Comparison of ENCODE assay signal across 14 cellular contexts in the genomic region with DNA sequence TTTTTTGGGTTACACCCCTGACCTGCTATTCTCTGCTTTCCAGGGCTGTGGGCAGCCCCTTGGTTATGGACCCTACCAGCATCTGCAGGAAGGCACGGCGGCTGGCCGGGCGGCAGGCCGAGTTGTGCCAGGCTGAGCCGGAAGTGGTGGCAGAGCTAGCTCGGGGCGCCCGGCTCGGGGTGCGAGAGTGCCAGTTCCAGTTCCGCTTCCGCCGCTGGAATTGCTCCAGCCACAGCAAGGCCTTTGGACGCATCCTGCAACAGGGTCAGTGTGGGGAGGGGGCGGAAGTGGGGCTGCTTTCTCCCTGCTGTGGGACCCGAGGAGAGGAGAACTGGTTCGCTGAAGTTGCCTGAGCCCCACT. TPM values are rescaled to one million over a fixed set of nuclear protein-coding genes. Genes with fewer than 3 reads are reported as not detected.
A peak's percentile ranks its signal among the peaks of the same experiment; 100 is the strongest.
DNase-seq lines count a peak whose midpoint lies in the region; ATAC-seq, FAIRE-seq and TF ChIP-seq lines count a peak whose summit lies in the region.
"Had no signal": no experiment of that assay in that cellular context is flagged by ENCODE, and none has a peak within 500 bp of the region (broad histone marks: within the 10 kb centered on the region; RNA-seq: fewer than 3 reads in every experiment).

No MANE protein-coding gene starts in this region.

- ATAC-seq in HepG2 (no peak), right lobe of liver (no peak)

- no peak for TF ChIP-seq RAD21 in HepG2 (CRISPR knock-in tag; IDR thresholded peaks at IDR 0.05)

- POLR2A ChIA-PET in HepG2 (lab: Yijun Ruan, JAX) = no interaction called here

- BruUV-seq in HepG2 (replicated peaks; lab: Mats Ljungman, UMichigan) = no TSS peak

- CTCF ChIA-PET in HepG2 (lab: Yijun Ruan, JAX; ENCODE audit: low intra/inter-chr PET ratio, low total read pairs) = no interaction called here

- no peak overlapping the region for H2AFZ ChIP-seq in HepG2 (ENCODE audit: low read length)

- H4K20me1 ChIP-seq in HepG2 (ENCODE audit: insufficient read depth, low read length) = no peaks in the 10 kb centered on the region

- H3K27ac ChIP-seq in HepG2 (ENCODE audit: extremely low read length, insufficient read depth, low read length) (no peak overlapping the region), right lobe of liver (no peak overlapping the region), iPS-18a (ENCODE audit: low read length) (no peak overlapping the region), urinary bladder (ENCODE audit: low read depth) (no peak overlapping the region)
- H3K27ac ChIP-seq: epithelial cell of prostate had no signal

- H3K4me3 ChIP-seq in HepG2 (replicated peaks in 1 of 3; ENCODE audit: insufficient read depth in 1 of 3, low read depth in 2 of 3, low read length in 3 of 3) (peak overlapping the region in 2 of 3 experiments; percentile 35 to 56; a peak in 4 of 6 replicates), right lobe of liver (no peak overlapping the region), iPS-18a (ENCODE audit: low read length) (peak overlapping the region; percentile 4), urinary bladder (ENCODE audit: low read depth, low read length) (peak overlapping the region; percentile 22)

- in situ Hi-C loops in HepG2 (cut with HindIII; ENCODE audit: extremely low pct_ligation_motif_present, low pct_unique_long_range_greater_than_20kb) = no loop called here

- WGBS in HepG2 (ENCODE audit: low lambda C conversion rate) = 9% methylated on average over 17 of the region's 18 CpGs
- WGBS in right lobe of liver (ENCODE audit: insufficient coverage, low coverage, low lambda C conversion rate, missing lambda C conversion rate) = 6% methylated on average over 13 of the region's 18 CpGs
- 21% methylated on average over 18 of the region's 18 CpGs for WGBS in urinary bladder

- no peak for TF ChIP-seq POLR2A in HepG2 (IDR thresholded peaks at IDR 0.05; ENCODE audit: insufficient read depth in 1 of 2, low read depth in 2 of 2, low read length in 2 of 2)
- TF ChIP-seq POLR2A in right lobe of liver (IDR thresholded peaks at IDR 0.05) = no peak

- no peak for FAIRE-seq in HepG2 (lab: Jason Lieb, UNC)
- FAIRE-seq: RCC 7860 had no signal

- H3K27me3 ChIP-seq in HepG2 (ENCODE audit: control insufficient read depth in 1 of 2, insufficient read depth in 2 of 2, low read length in 2 of 2) (peaks cover 11 to 95% of the 10 kb centered on the region in 2 experiments; a peak in 4 of 5 replicates), right lobe of liver (peaks cover 0 to 18% of the 10 kb centered on the region in 2 donors), iPS-18a (ENCODE audit: control insufficient read depth, insufficient read depth, low read length) (peaks cover 100% of the 10 kb centered on the region)
- H3K27me3 ChIP-seq: BE2C had no signal

- TF ChIP-seq EP300 in HepG2 (IDR thresholded peaks at IDR 0.05; ENCODE audit: low read depth in 2 of 2, low read length in 2 of 2) (no peak), HepG2 (CRISPR knock-in tag; IDR thresholded peaks at IDR 0.05; ENCODE audit: borderline replicate concordance) (no peak)

- H3K79me2 ChIP-seq in HepG2 (ENCODE audit: insufficient read depth, low read length) = no peaks in the 10 kb centered on the region

- no peak for DNase-seq in HepG2 (ENCODE audit: low spot score)
- no peak for DNase-seq in right lobe of liver
- DNase-seq in RPMI8226 = peak; percentile 84
- DNase-seq in NCI-H526 treated with DMSO at 0.1 percent for 48 hours (lab: John Stamatoyannopoulos, UW) = no peak
- DNase-seq in cerebellar cortex (ENCODE audit: low spot score) = no peak
- DNase-seq in hepatic stellate cell (ENCODE audit: low spot score) = no peak
- DNase-seq: activated CD4-positive, CD25-positive, alpha-beta regulatory T cell treated with anti-CD3 and anti-CD28 coated beads, Interleukin-2, amount 50 U/mL, for 72 hours; BE2C; NCI-H187; trophoblast cell had no signal

- intact Hi-C loops in HepG2 (cut with micrococcal nuclease; ENCODE audit: unreplicated experiment) (no loop called here), right lobe of liver (cut with DNase I) (no loop called here)

- no peaks in the 10 kb centered on the region for H3K9me3 ChIP-seq in HepG2 (ENCODE audit: low read length)
- no peaks in the 10 kb centered on the region for H3K9me3 ChIP-seq in right lobe of liver
- no peaks in the 10 kb centered on the region for H3K9me3 ChIP-seq in iPS-18a (ENCODE audit: control insufficient read depth, low read depth, low read length)
- H3K9me3 ChIP-seq: BE2C had no signal

- no peaks in the 10 kb centered on the region; the same call in 1 of the 2 replicates for H3K4me1 ChIP-seq in HepG2 (ENCODE audit: insufficient read depth, low read length)
- H3K4me1 ChIP-seq in right lobe of liver = peaks cover 0 to 7% (median 0%) of the 10 kb centered on the region in 4 donors
- H3K4me1 ChIP-seq in iPS-18a (ENCODE audit: control insufficient read depth, low read depth, low read length) = no peaks in the 10 kb centered on the region
- H3K4me1 ChIP-seq in urinary bladder (ENCODE audit: insufficient read depth) = no peaks in the 10 kb centered on the region

- H3K4me2 ChIP-seq in HepG2 (ENCODE audit: low read depth, low read length) = peak overlapping the region; percentile 57

- TF ChIP-seq CTCF in HepG2 (CRISPR knock-in tag; IDR thresholded peaks at IDR 0.05) (no peak), right lobe of liver (IDR thresholded peaks at IDR 0.05) (no peak)

- H3K9ac ChIP-seq in HepG2 (ENCODE audit: insufficient read depth, low read depth, low read length) = no peak overlapping the region
- H3K9ac ChIP-seq in iPS-18a (ENCODE audit: low read length) = no peak overlapping the region

- no peaks in the 10 kb centered on the region for H3K36me3 ChIP-seq in HepG2 (replicated peaks in 1 of 2; ENCODE audit: control insufficient read depth in 1 of 2, insufficient read depth in 2 of 2, low read length in 2 of 2)
- H3K36me3 ChIP-seq in right lobe of liver = no peaks in the 10 kb centered on the region
- H3K36me3 ChIP-seq in iPS-18a (ENCODE audit: control insufficient read depth, low read depth, low read length) = no peaks in the 10 kb centered on the region
- no peaks in the 10 kb centered on the region for H3K36me3 ChIP-seq in urinary bladder (ENCODE audit: insufficient read depth)
- H3K36me3 ChIP-seq: BE2C had no signal

RNA-seq across cellular contexts. Expression of a gene that starts 9.7 kb away (rescaled TPM):
- not detected in 2 replicates for total RNA-seq in HepG2 (2016; rRNA removed; fragmentation: Illumina TruSeq; extraction: Trizol)
- total RNA-seq in HepG2 (2016; cell fraction: cytosol; rRNA removed; fragmentation: Illumina TruSeq; extraction: Trizol; ENCODE audit: low read depth) = 0.20 TPM in 1 of 2 replicates, not detected in the other
- total RNA-seq in HepG2 (2016; cell fraction: insoluble cytoplasmic fraction; rRNA removed; fragmentation: Illumina TruSeq; extraction: Trizol) = not detected in 2 replicates
- total RNA-seq in HepG2 (2016; cell fraction: membrane; rRNA removed; fragmentation: Illumina TruSeq; extraction: Trizol) = not detected in 2 replicates
- total RNA-seq in HepG2 (2016; cell fraction: nucleus; rRNA removed; fragmentation: Illumina TruSeq; extraction: Trizol) = not detected in 2 replicates
- 0.03 TPM in 1 of 2 replicates, not detected in the other for polyA plus RNA-seq in HepG2 (2011; rRNA removed)
- 0.03 TPM in 2 replicates for polyA plus RNA-seq in HepG2 (2011; cell fraction: cytosol; rRNA removed)
- 0.12 TPM in 1 of 2 replicates, not detected in the other for polyA plus RNA-seq in HepG2 (2011; cell fraction: nucleus; rRNA removed)
- not detected in 2 replicates for polyA plus RNA-seq in HepG2 (2012)
- 0.07 TPM in 1 of 2 replicates, not detected in the other for polyA plus RNA-seq in HepG2 (2016; cell fraction: cytosol; fragmentation: Illumina TruSeq; extraction: Trizol; ENCODE audit: low read depth)
- not detected in 2 replicates for polyA plus RNA-seq in HepG2 (2016; cell fraction: insoluble cytoplasmic fraction; fragmentation: Illumina TruSeq; extraction: Trizol; ENCODE audit: low read depth)
- not detected in 2 replicates for polyA plus RNA-seq in HepG2 (2016; cell fraction: membrane; fragmentation: Illumina TruSeq; extraction: Trizol; ENCODE audit: low read depth)
- not detected in 2 replicates for polyA plus RNA-seq in HepG2 (2016; cell fraction: nucleus; fragmentation: Illumina TruSeq; extraction: Trizol; ENCODE audit: insufficient read depth, low read depth)
- polyA minus RNA-seq in HepG2 (2011; rRNA and poly(A)+ RNA removed; ENCODE audit: low replicate concordance) = 0.05 TPM in 1 of 2 replicates, not detected in the other
- not detected in 2 replicates for polyA minus RNA-seq in HepG2 (2011; cell fraction: cytosol; rRNA and poly(A)+ RNA removed)
- polyA minus RNA-seq in HepG2 (2011; cell fraction: nucleus; rRNA and poly(A)+ RNA removed) = not detected in 2 replicates
- under 1 TPM in 1 of 6 experiments, not detected in 5; 0.31 TPM for total RNA-seq in right lobe of liver
- 1.9 TPM for total RNA-seq in urinary bladder
- 1.2 TPM for polyA plus RNA-seq in urinary bladder

RNA-seq across cellular contexts. Expression of a gene that starts 11.4 kb away (rescaled TPM):
- total RNA-seq in HepG2 (2016; rRNA removed; fragmentation: Illumina TruSeq; extraction: Trizol) (0.20 TPM in 1 of 2 replicates, not detected in the other), right lobe of liver (under 1 TPM in 1 of 6 experiments, not detected in 5; 0.25 TPM), urinary bladder (0.16 TPM)
- not detected in 2 replicates for total RNA-seq in HepG2 (2016; cell fraction: cytosol; rRNA removed; fragmentation: Illumina TruSeq; extraction: Trizol; ENCODE audit: low read depth)
- 0.13 TPM in 1 of 2 replicates, not detected in the other for total RNA-seq in HepG2 (2016; cell fraction: insoluble cytoplasmic fraction; rRNA removed; fragmentation: Illumina TruSeq; extraction: Trizol)
- total RNA-seq in HepG2 (2016; cell fraction: membrane; rRNA removed; fragmentation: Illumina TruSeq; extraction: Trizol) = 0.12 TPM in 1 of 2 replicates, not detected in the other
- not detected in 2 replicates for total RNA-seq in HepG2 (2016; cell fraction: nucleus; rRNA removed; fragmentation: Illumina TruSeq; extraction: Trizol)
- polyA plus RNA-seq in HepG2 (2011; rRNA removed) (0.09 TPM in 1 of 2 replicates, not detected in the other), urinary bladder (3.0 TPM)
- polyA plus RNA-seq in HepG2 (2011; cell fraction: cytosol; rRNA removed) = 0.04 and 0.05 TPM in 2 replicates
- 0.28 and 0.42 TPM in 2 replicates for polyA plus RNA-seq in HepG2 (2011; cell fraction: nucleus; rRNA removed)
- polyA plus RNA-seq in HepG2 (2012) = not detected in 2 replicates
- not detected in 2 replicates for polyA plus RNA-seq in HepG2 (2016; cell fraction: cytosol; fragmentation: Illumina TruSeq; extraction: Trizol; ENCODE audit: low read depth)
- polyA plus RNA-seq in HepG2 (2016; cell fraction: insoluble cytoplasmic fraction; fragmentation: Illumina TruSeq; extraction: Trizol; ENCODE audit: low read depth) = not detected in 2 replicates
- 0.10 TPM in 1 of 2 replicates, not detected in the other for polyA plus RNA-seq in HepG2 (2016; cell fraction: membrane; fragmentation: Illumina TruSeq; extraction: Trizol; ENCODE audit: low read depth)
- 0.37 and 0.91 TPM in 2 replicates for polyA plus RNA-seq in HepG2 (2016; cell fraction: nucleus; fragmentation: Illumina TruSeq; extraction: Trizol; ENCODE audit: insufficient read depth, low read depth)
- polyA minus RNA-seq in HepG2 (2011; rRNA and poly(A)+ RNA removed; ENCODE audit: low replicate concordance) = 0.09 and 0.14 TPM in 2 replicates
- polyA minus RNA-seq in HepG2 (2011; cell fraction: cytosol; rRNA and poly(A)+ RNA removed) = not detected in 2 replicates
- polyA minus RNA-seq in HepG2 (2011; cell fraction: nucleus; rRNA and poly(A)+ RNA removed) = not detected in 2 replicates

RNA-seq across cellular contexts. Expression of a gene that starts 39.4 kb away (rescaled TPM):
- total RNA-seq in HepG2 (2016; rRNA removed; fragmentation: Illumina TruSeq; extraction: Trizol) = not detected in 2 replicates
- total RNA-seq in HepG2 (2016; cell fraction: cytosol; rRNA removed; fragmentation: Illumina TruSeq; extraction: Trizol; ENCODE audit: low read depth) = not detected in 2 replicates
- total RNA-seq in HepG2 (2016; cell fraction: insoluble cytoplasmic fraction; rRNA removed; fragmentation: Illumina TruSeq; extraction: Trizol) = not detected in 2 replicates
- total RNA-seq in HepG2 (2016; cell fraction: membrane; rRNA removed; fragmentation: Illumina TruSeq; extraction: Trizol) = not detected in 2 replicates
- total RNA-seq in HepG2 (2016; cell fraction: nucleus; rRNA removed; fragmentation: Illumina TruSeq; extraction: Trizol) = not detected in 2 replicates
- not detected in 2 replicates for polyA plus RNA-seq in HepG2 (2011; rRNA removed)
- not detected in 2 replicates for polyA plus RNA-seq in HepG2 (2011; cell fraction: cytosol; rRNA removed)
- not detected in 2 replicates for polyA plus RNA-seq in HepG2 (2011; cell fraction: nucleus; rRNA removed)
- polyA plus RNA-seq in HepG2 (2012) = not detected in 2 replicates
- not detected in 2 replicates for polyA plus RNA-seq in HepG2 (2016; cell fraction: cytosol; fragmentation: Illumina TruSeq; extraction: Trizol; ENCODE audit: low read depth)
- polyA plus RNA-seq in HepG2 (2016; cell fraction: insoluble cytoplasmic fraction; fragmentation: Illumina TruSeq; extraction: Trizol; ENCODE audit: low read depth) = not detected in 2 replicates
- not detected in 2 replicates for polyA plus RNA-seq in HepG2 (2016; cell fraction: membrane; fragmentation: Illumina TruSeq; extraction: Trizol; ENCODE audit: low read depth)
- polyA plus RNA-seq in HepG2 (2016; cell fraction: nucleus; fragmentation: Illumina TruSeq; extraction: Trizol; ENCODE audit: insufficient read depth, low read depth) = not detected in 2 replicates
- 0.32 TPM in 1 of 2 replicates, not detected in the other for polyA minus RNA-seq in HepG2 (2011; rRNA and poly(A)+ RNA removed; ENCODE audit: low replicate concordance)
- not detected in 2 replicates for polyA minus RNA-seq in HepG2 (2011; cell fraction: cytosol; rRNA and poly(A)+ RNA removed)
- polyA minus RNA-seq in HepG2 (2011; cell fraction: nucleus; rRNA and poly(A)+ RNA removed) = not detected in 2 replicates
- total RNA-seq in right lobe of liver = not detected
- 1.2 TPM for total RNA-seq in urinary bladder
- not detected for polyA plus RNA-seq in urinary bladder

Comparison
In these comparisons a context has a peak if more than half of its experiments do, and no peak if none do; other contexts are left out.
1. H3K4me3 ChIP-seq: peak in HepG2 (2 of 3), iPS-18a (single experiment) and urinary bladder (single experiment); none in right lobe of liver (0 of 3).